Comparison of ENCODE assay signal across 32 cellular contexts in the genomic region with DNA sequence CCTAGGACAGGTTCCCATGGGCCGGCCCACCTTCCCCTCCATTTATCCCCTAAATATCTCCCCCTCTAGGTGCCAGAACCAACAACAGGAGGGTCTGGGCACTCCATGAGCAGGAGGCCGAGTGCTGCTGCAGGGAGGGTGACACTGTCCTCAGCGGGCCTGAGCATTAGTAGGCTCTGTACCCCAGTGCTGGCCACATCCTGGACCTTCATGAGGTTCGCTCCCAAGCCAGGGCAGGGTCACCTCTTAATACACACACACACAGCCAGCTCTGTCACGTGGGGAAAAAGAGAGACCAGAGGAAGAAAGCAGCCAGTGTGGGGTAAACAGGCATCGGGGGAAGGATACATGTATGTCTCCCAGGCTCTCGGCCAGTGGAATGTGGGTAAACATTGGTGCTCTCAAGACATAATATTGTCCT. TPM values are rescaled to one million over a fixed set of nuclear protein-coding genes. Genes with fewer than 3 reads are reported as not detected.
DNase-seq lines count a peak whose midpoint lies in the region; ATAC-seq, FAIRE-seq and TF ChIP-seq lines count a peak whose summit lies in the region.
"Had no signal": no experiment of that assay in that cellular context is flagged by ENCODE, and none has a peak within 500 bp of the region (broad histone marks: within the 10 kb centered on the region; RNA-seq: fewer than 3 reads in every experiment).

No MANE protein-coding gene starts in this region.

- H2AK5ac ChIP-seq in mesendoderm (ENCODE audit: low read length) = peak overlapping the region; percentile 28

- intact Hi-C loops in Right ventricle myocardium inferior (cut with DNase I) = no loop called here
- intact Hi-C loops in Right ventricle myocardium superior (cut with DNase I) = no loop called here
- intact Hi-C loops in K562 (cut with micrococcal nuclease) = no loop called here

- POLR2A ChIA-PET in K562 (lab: Yijun Ruan, JAX) = interaction anchor here (0.7 to 2.2 kb wide), 3 partner anchors 9 to 539 kb away, joined by 3 to 10 read pairs (median 6); no protein-coding TSS in a partner anchor

- no peaks in the 10 kb centered on the region for H3K9me3 ChIP-seq in K562 (replicated peaks; ENCODE audit: control insufficient read depth, insufficient read depth, low read depth, low read length)
- H3K9me3 ChIP-seq: esophagus muscularis mucosa, heart left ventricle, ovary, suprapubic skin, vagina had no signal

- no peaks in the 10 kb centered on the region for H3K9me1 ChIP-seq in K562 (ENCODE audit: control insufficient read depth, insufficient read depth, low read length)

- ATAC-seq in Right ventricle myocardium inferior = no peak
- no peak for ATAC-seq in Right ventricle myocardium superior (ENCODE audit: poor library complexity)
- ATAC-seq in K562 = no peak
- no peak for ATAC-seq in HG02642 (IDR thresholded peaks at IDR 0.05; ENCODE audit: poor library complexity, unreplicated experiment)
- ATAC-seq in HG03460 (IDR thresholded peaks at IDR 0.05; ENCODE audit: unreplicated experiment) = no peak
- ATAC-seq in GM19395 (IDR thresholded peaks at IDR 0.05; ENCODE audit: unreplicated experiment) = no peak
- ATAC-seq: heart left ventricle; naive thymus-derived CD8-positive, alpha-beta T cell; stimulated activated naive B cell treated with anti-CD40 and anti-IgM and Interleukin-4, amounts not matched to agents 10 μg/mL and 1 μg/mL and 100 μg/mL, for 72 hours had no signal

- H2AFZ ChIP-seq in K562 (ENCODE audit: low read depth, low read length) = no peak overlapping the region

- TF ChIP-seq POLR2A in K562 (conservative IDR thresholded peaks at IDR 0.05) = no peak

- no TSS peak for BruUV-seq in K562 (replicated peaks; lab: Mats Ljungman, UMichigan)

- H3K18ac ChIP-seq in mesendoderm (ENCODE audit: low read length) = no peak overlapping the region

- H3K56ac ChIP-seq in mesendoderm (ENCODE audit: low read length) = peak overlapping the region; percentile 82

- no peak overlapping the region for H2BK15ac ChIP-seq in mesendoderm (replicated peaks; ENCODE audit: low read depth)

- TF ChIP-seq EP300 in K562 (IDR thresholded peaks at IDR 0.05; ENCODE audit: low read length) = no peak

- H4K5ac ChIP-seq in mesendoderm (ENCODE audit: low read length) = no peak overlapping the region

- H3K4me1 ChIP-seq in K562 (replicated peaks in 1 of 2; ENCODE audit: control insufficient read depth in 2 of 2, insufficient read depth in 2 of 2, low read length in 2 of 2) (peaks cover 0 to 17% of the 10 kb centered on the region in 2 experiments; a peak in 2 of 5 replicates), mesendoderm (ENCODE audit: control insufficient read depth, low read depth, low read length) (peaks cover 14% of the 10 kb centered on the region)

- no peak overlapping the region for H4K8ac ChIP-seq in mesendoderm (ENCODE audit: low read depth, low read length)

- peak overlapping the region; percentile 38 for H3K23ac ChIP-seq in mesendoderm (ENCODE audit: low read length)

- H3K4me2 ChIP-seq in K562 (ENCODE audit: insufficient read depth, low read length) (no peak overlapping the region), mesendoderm (ENCODE audit: low read length) (no peak overlapping the region)

- H3K9ac ChIP-seq in K562 (ENCODE audit: insufficient read depth in 1 of 2, low read depth in 2 of 2, low read length in 2 of 2) (no peak overlapping the region), mesendoderm (ENCODE audit: low read length) (peak overlapping the region; percentile 27)

- H2BK5ac ChIP-seq in mesendoderm (ENCODE audit: low read length) = peak overlapping the region; percentile 37

- H3K4me3 ChIP-seq in K562 (no peak overlapping the region), mesendoderm (ENCODE audit: low read length) (no peak overlapping the region)
- H3K4me3 ChIP-seq: esophagus muscularis mucosa, heart left ventricle, ovary, skin epidermis, suprapubic skin, vagina had no signal

- no peak for FAIRE-seq in K562 (lab: Jason Lieb, UNC)
- FAIRE-seq: A204.1, D721Med, GM19239, keratinocyte had no signal

- DNase-seq in Right ventricle myocardium inferior (ENCODE audit: missing footprints) (peak; percentile 53), Right ventricle myocardium superior (no peak), K562 (ENCODE audit: extremely low read depth in 1 of 4, low spot score in 3 of 4) (no peak), mesendoderm (no peak), type B pancreatic cell (ENCODE audit: extremely low spot score, unreplicated experiment) (no peak)
- DNase-seq: activated CD4-positive, alpha-beta T cell treated with anti-CD3 and anti-CD28 coated beads, Interleukin-2, amount 10 ng/mL, durations not matched to agents 7 days and 5 days; activated gamma-delta T cell; activated naive CD8-positive, alpha-beta T cell treated with anti-CD3 and anti-CD28 coated beads, Interleukin-2, amount 10 ng/mL, durations not matched to agents 7 days and 5 days; activated T-cell treated with anti-CD3 and anti-CD28 coated beads, Interleukin-2, amount 50 U/mL, for 24 hours; CD4-positive, CD25-positive, alpha-beta regulatory T cell; central memory CD4-positive, alpha-beta T cell; dermis blood vessel endothelial cell; foreskin fibroblast; KG1; naive thymus-derived CD8-positive, alpha-beta T cell; NCI-H1417; NCI-H2029; ovary; SHP77; stimulated activated naive B cell treated with anti-CD40 and anti-IgM and Interleukin-4, amounts not matched to agents 10 μg/mL and 1 μg/mL and 100 μg/mL, for 72 hours had no signal

- no peak overlapping the region for H3K4me3 Mint-ChIP-seq in type B pancreatic cell
- H3K4me3 Mint-ChIP-seq: activated CD4-positive, alpha-beta T cell treated with anti-CD3 and anti-CD28 coated beads, Interleukin-2, amount 10 ng/mL, durations not matched to agents 7 days and 5 days; activated naive CD8-positive, alpha-beta T cell treated with anti-CD3 and anti-CD28 coated beads, Interleukin-2, amount 10 ng/mL, durations not matched to agents 7 days and 5 days; activated T-cell treated with anti-CD3 and anti-CD28 coated beads, Interleukin-2, amount 50 U/mL, for 24 hours; naive thymus-derived CD8-positive, alpha-beta T cell; stimulated activated naive B cell treated with anti-CD40 and anti-IgM and Interleukin-4, amounts not matched to agents 10 μg/mL and 1 μg/mL and 100 μg/mL, for 72 hours had no signal

- H3K4ac ChIP-seq in mesendoderm (ENCODE audit: low read depth, low read length) = no peak overlapping the region

- no peaks in the 10 kb centered on the region; the same call in 1 of the 2 replicates for H4K20me1 ChIP-seq in K562 (replicated peaks; ENCODE audit: control insufficient read depth, insufficient read depth, low read length)

- WGBS in K562 (ENCODE audit: insufficient coverage, low coverage, missing lambda C conversion rate) = 11% methylated on average over 7 of the region's 7 CpGs
- no CpG with 5 or more reads among the region's 7 CpGs for WGBS in mesendoderm (ENCODE audit: extremely low coverage, insufficient coverage, low lambda C conversion rate)

- no peaks in the 10 kb centered on the region for H3K36me3 Mint-ChIP-seq in type B pancreatic cell
- H3K36me3 Mint-ChIP-seq: activated naive CD8-positive, alpha-beta T cell treated with anti-CD3 and anti-CD28 coated beads, Interleukin-2, amount 10 ng/mL, durations not matched to agents 7 days and 5 days; CD4-positive, CD25-positive, alpha-beta regulatory T cell; naive thymus-derived CD8-positive, alpha-beta T cell had no signal

- H3K9me3 Mint-ChIP-seq in type B pancreatic cell = no peaks in the 10 kb centered on the region
- H3K9me3 Mint-ChIP-seq: activated CD4-positive, alpha-beta T cell treated with anti-CD3 and anti-CD28 coated beads, Interleukin-2, amount 10 ng/mL, durations not matched to agents 7 days and 5 days; activated naive CD8-positive, alpha-beta T cell treated with anti-CD3 and anti-CD28 coated beads, Interleukin-2, amount 10 ng/mL, durations not matched to agents 7 days and 5 days; activated T-cell treated with anti-CD3 and anti-CD28 coated beads, Interleukin-2, amount 50 U/mL, for 24 hours; CD4-positive, CD25-positive, alpha-beta regulatory T cell; naive thymus-derived CD8-positive, alpha-beta T cell; stimulated activated naive B cell treated with anti-CD40 and anti-IgM and Interleukin-4, amounts not matched to agents 10 μg/mL and 1 μg/mL and 100 μg/mL, for 72 hours had no signal

- H3K27me3 Mint-ChIP-seq in type B pancreatic cell = no peaks in the 10 kb centered on the region
- H3K27me3 Mint-ChIP-seq: activated CD4-positive, alpha-beta T cell treated with anti-CD3 and anti-CD28 coated beads, Interleukin-2, amount 10 ng/mL, durations not matched to agents 7 days and 5 days; activated naive CD8-positive, alpha-beta T cell treated with anti-CD3 and anti-CD28 coated beads, Interleukin-2, amount 10 ng/mL, durations not matched to agents 7 days and 5 days; activated T-cell treated with anti-CD3 and anti-CD28 coated beads, Interleukin-2, amount 50 U/mL, for 24 hours; CD4-positive, CD25-positive, alpha-beta regulatory T cell; naive thymus-derived CD8-positive, alpha-beta T cell; stimulated activated naive B cell treated with anti-CD40 and anti-IgM and Interleukin-4, amounts not matched to agents 10 μg/mL and 1 μg/mL and 100 μg/mL, for 72 hours had no signal

- H3K79me1 ChIP-seq in mesendoderm (ENCODE audit: low read length) = no peaks in the 10 kb centered on the region

- H3K36me3 ChIP-seq in K562 (ENCODE audit: control insufficient read depth, insufficient read depth, low read length) (no peaks in the 10 kb centered on the region), mesendoderm (ENCODE audit: control insufficient read depth, insufficient read depth, low read length) (no peaks in the 10 kb centered on the region)
- H3K36me3 ChIP-seq: esophagus muscularis mucosa, heart left ventricle, ovary, suprapubic skin, vagina had no signal

- H3K79me2 ChIP-seq in K562 (ENCODE audit: control insufficient read depth, insufficient read depth, low read length) (no peaks in the 10 kb centered on the region), mesendoderm (ENCODE audit: control insufficient read depth, insufficient read depth, low read length) (no peaks in the 10 kb centered on the region)

- H3K4me1 Mint-ChIP-seq in type B pancreatic cell (ENCODE audit: unreplicated experiment) = peaks cover 33% of the 10 kb centered on the region
- H3K4me1 Mint-ChIP-seq: activated CD4-positive, alpha-beta T cell treated with anti-CD3 and anti-CD28 coated beads, Interleukin-2, amount 10 ng/mL, durations not matched to agents 7 days and 5 days; activated naive CD8-positive, alpha-beta T cell treated with anti-CD3 and anti-CD28 coated beads, Interleukin-2, amount 10 ng/mL, durations not matched to agents 7 days and 5 days had no signal

- CTCF ChIA-PET in K562 (lab: Yijun Ruan, JAX; ENCODE audit: low intra/inter-chr PET ratio) = interaction anchor here (0.6 kb wide), 1 partner anchor 426 kb away, joined by 3 read pairs; no protein-coding TSS in a partner anchor

- H3K27ac Mint-ChIP-seq in type B pancreatic cell = peak overlapping the region; percentile 58
- H3K27ac Mint-ChIP-seq: activated CD4-positive, alpha-beta T cell treated with anti-CD3 and anti-CD28 coated beads, Interleukin-2, amount 10 ng/mL, durations not matched to agents 7 days and 5 days; activated naive CD8-positive, alpha-beta T cell treated with anti-CD3 and anti-CD28 coated beads, Interleukin-2, amount 10 ng/mL, durations not matched to agents 7 days and 5 days; stimulated activated naive B cell treated with anti-CD40 and anti-IgM and Interleukin-4, amounts not matched to agents 10 μg/mL and 1 μg/mL and 100 μg/mL, for 72 hours had no signal

- no peak for TF ChIP-seq RAD21 in K562 (CRISPR knock-in tag; conservative IDR thresholded peaks at IDR 0.05 in 1 of 2, IDR thresholded peaks at IDR 0.05 in 1 of 2)

- H3K27ac ChIP-seq in K562 (ENCODE audit: extremely low read depth, low read depth, low read length) (no peak overlapping the region), mesendoderm (ENCODE audit: low read depth, low read length) (no peak overlapping the region)
- H3K27ac ChIP-seq: esophagus muscularis mucosa, heart left ventricle, ovary, skin epidermis, suprapubic skin, vagina had no signal

- TF ChIP-seq CTCF in K562 (IDR thresholded peaks at IDR 0.05 in 2 of 3, conservative IDR thresholded peaks at IDR 0.05 in 1 of 3; ENCODE audit: insufficient read depth in 2 of 3, low read depth in 1 of 3, low read length in 3 of 3) (no peak), type B pancreatic cell (conservative IDR thresholded peaks at IDR 0.05) (no peak)

- H2BK120ac ChIP-seq in mesendoderm (ENCODE audit: low read depth, low read length) = no peak overlapping the region

- in situ Hi-C loops in K562 (cut with MboI) = no loop called here

- peaks cover 0 to 7% of the 10 kb centered on the region in 2 experiments; a peak in 2 of 5 replicates for H3K27me3 ChIP-seq in K562 (ENCODE audit: control insufficient read depth in 2 of 2, insufficient read depth in 2 of 2, low read length in 2 of 2)
- no peaks in the 10 kb centered on the region for H3K27me3 ChIP-seq in mesendoderm (ENCODE audit: insufficient read depth, low read length, poor library complexity)
- H3K27me3 ChIP-seq: heart left ventricle, ovary, suprapubic skin, vagina had no signal

RNA-seq across cellular contexts. Expression of a gene that starts 27.9 kb away (rescaled TPM):
- total RNA-seq in Right ventricle myocardium inferior (12.3 TPM), Right ventricle myocardium superior (10.8 TPM), K562 (2014; rRNA removed) (2.0 and 2.3 TPM in 2 replicates), K562 (2014; rRNA removed; fragmentation: Illumina TruSeq; extraction: Trizol) (0.54 and 0.58 TPM in 2 replicates), K562 (2015; rRNA removed; fragmentation: Illumina TruSeq; extraction: Trizol) (0.45 and 0.76 TPM in 2 replicates), K562 (2021) (2.6 and 3.0 TPM in 2 replicates), type B pancreatic cell (ENCODE audit: low replicate concordance) (41.9 and 48.0 TPM in 2 replicates)
- total RNA-seq in K562 (2011; cell fraction: chromatin; rRNA removed; ENCODE audit: low replicate concordance) = 6.4 and 18.2 TPM in 2 replicates
- total RNA-seq in K562 (2011; cell fraction: nucleolus; rRNA removed) = 15.1 and 18.5 TPM in 2 replicates
- 8.9 and 11.7 TPM in 2 replicates for total RNA-seq in K562 (2011; cell fraction: nucleoplasm; rRNA removed)
- polyA plus RNA-seq in K562 (2011; rRNA removed) (2.6 and 3.8 TPM in 2 replicates), K562 (2014; fragmentation: Illumina TruSeq; extraction: Trizol) (1.5 and 1.7 TPM in 2 replicates), K562 (2014; fragmentation: Nextera tagmentation; extraction: Ambion mirVana) (not detected), K562 (2014; rRNA removed) (1.2 and 2.7 TPM in 2 replicates)
- 3.4 and 4.9 TPM in 2 replicates for polyA plus RNA-seq in K562 (2011; cell fraction: cytosol; rRNA removed)
- 11.8 and 13.0 TPM in 2 replicates for polyA plus RNA-seq in K562 (2011; cell fraction: nucleus; rRNA removed)
- polyA plus RNA-seq in K562 (2012) = 1.2 and 2.0 TPM in 2 replicates
- polyA minus RNA-seq in K562 (2011; rRNA and poly(A)+ RNA removed) = 2.7 and 4.2 TPM in 2 replicates
- 7.0 and 15.3 TPM in 2 replicates for polyA minus RNA-seq in K562 (2011; cell fraction: cytosol; rRNA and poly(A)+ RNA removed)
- 6.1 and 8.2 TPM in 2 replicates for polyA minus RNA-seq in K562 (2011; cell fraction: nucleus; rRNA and poly(A)+ RNA removed)
- polyA plus RNA-seq in mesendoderm (2013, experiment 1 of 2) = 24.7 TPM
- 23.0 TPM for polyA plus RNA-seq in mesendoderm (2013, experiment 2 of 2)
- total RNA-seq: activated CD4-positive, alpha-beta T cell treated with anti-CD3 and anti-CD28 coated beads, Interleukin-2, amount 10 ng/mL, durations not matched to agents 7 days and 5 days; naive thymus-derived CD8-positive, alpha-beta T cell had no signal
- polyA plus RNA-seq: CD4-positive, CD25-positive, alpha-beta regulatory T cell; naive thymus-derived CD8-positive, alpha-beta T cell had no signal

RNA-seq across cellular contexts. Expression of a gene that starts 38.5 kb away (rescaled TPM):
- total RNA-seq in Right ventricle myocardium inferior (66.5 TPM), Right ventricle myocardium superior (56.7 TPM), K562 (2014; rRNA removed) (61.3 and 108 TPM in 2 replicates), K562 (2014; rRNA removed; fragmentation: Illumina TruSeq; extraction: Trizol) (92.5 and 100.0 TPM in 2 replicates), K562 (2015; rRNA removed; fragmentation: Illumina TruSeq; extraction: Trizol) (87.9 and 90.2 TPM in 2 replicates), K562 (2021) (58.4 and 61.3 TPM in 2 replicates), type B pancreatic cell (ENCODE audit: low replicate concordance) (170 and 244 TPM in 2 replicates)
- 479 and 783 TPM in 2 replicates for total RNA-seq in K562 (2011; cell fraction: chromatin; rRNA removed; ENCODE audit: low replicate concordance)
- total RNA-seq in K562 (2011; cell fraction: nucleolus; rRNA removed) = 241 and 243 TPM in 2 replicates
- total RNA-seq in K562 (2011; cell fraction: nucleoplasm; rRNA removed) = 327 and 405 TPM in 2 replicates
- polyA plus RNA-seq in K562 (2011; rRNA removed) (153 and 187 TPM in 2 replicates), K562 (2014; fragmentation: Illumina TruSeq; extraction: Trizol) (75.7 and 86.1 TPM in 2 replicates), K562 (2014; fragmentation: Nextera tagmentation; extraction: Ambion mirVana) (10 to 100 TPM; 24.5 to 53.3 TPM), K562 (2014; rRNA removed) (81.6 and 87.8 TPM in 2 replicates)
- 82.3 and 85.3 TPM in 2 replicates for polyA plus RNA-seq in K562 (2011; cell fraction: cytosol; rRNA removed)
- 629 and 658 TPM in 2 replicates for polyA plus RNA-seq in K562 (2011; cell fraction: nucleus; rRNA removed)
- polyA plus RNA-seq in K562 (2012) = 52.0 and 57.7 TPM in 2 replicates
- polyA minus RNA-seq in K562 (2011; rRNA and poly(A)+ RNA removed) = 392 and 565 TPM in 2 replicates
- polyA minus RNA-seq in K562 (2011; cell fraction: cytosol; rRNA and poly(A)+ RNA removed) = 56.4 and 70.4 TPM in 2 replicates
- 131 and 213 TPM in 2 replicates for polyA minus RNA-seq in K562 (2011; cell fraction: nucleus; rRNA and poly(A)+ RNA removed)
- 49.1 TPM for polyA plus RNA-seq in mesendoderm (2013, experiment 1 of 2)
- 46.8 TPM for polyA plus RNA-seq in mesendoderm (2013, experiment 2 of 2)
